In the genomic region with DNA sequence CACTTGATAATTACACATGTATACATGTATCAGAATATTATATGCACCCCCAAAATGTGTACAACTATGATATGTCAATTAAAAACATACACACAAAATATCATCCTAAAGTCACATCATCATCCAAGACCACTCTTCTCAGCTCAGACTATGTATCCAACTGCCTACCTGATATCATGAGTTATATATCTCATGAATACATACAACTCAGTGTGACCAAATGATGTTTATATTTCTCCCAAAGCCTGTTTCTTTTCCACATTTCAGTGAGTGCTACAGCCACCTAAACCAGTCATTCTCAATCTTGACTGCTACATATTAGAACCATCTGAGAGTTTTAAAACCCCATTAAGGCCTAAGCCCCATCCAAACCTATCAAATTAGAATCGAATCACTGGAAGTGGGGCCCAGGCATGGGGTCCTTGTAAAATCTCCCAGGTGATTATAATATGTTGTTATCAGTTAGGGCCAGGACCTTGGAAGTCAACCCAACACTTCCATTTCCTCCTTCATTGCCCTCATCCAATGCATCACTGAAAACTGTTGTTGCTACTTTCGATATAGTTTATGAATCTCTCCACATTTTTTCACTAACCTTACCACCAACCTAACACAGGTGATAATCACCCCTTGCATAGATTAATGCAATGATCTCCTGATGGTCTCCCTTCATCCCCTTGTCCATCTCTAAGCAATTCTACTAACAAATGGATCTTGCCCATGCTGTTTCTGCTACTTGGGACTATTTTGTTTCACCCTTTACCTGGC, we compare ENCODE assay signal across 20 cellular contexts. TPM values are rescaled to one million over a fixed set of nuclear protein-coding genes. Genes with fewer than 3 reads are reported as not detected.
DNase-seq lines count a peak whose midpoint lies in the region; ATAC-seq and TF ChIP-seq lines count a peak whose summit lies in the region.
"Had no signal": no experiment of that assay in that cellular context is flagged by ENCODE, and none has a peak within 500 bp of the region (broad histone marks: within the 10 kb centered on the region; RNA-seq: fewer than 3 reads in every experiment).

No MANE protein-coding gene starts in this region.

- no peaks in the 10 kb centered on the region for H4K20me1 ChIP-seq in GM23248 (ENCODE audit: insufficient read depth)

- no peaks in the 10 kb centered on the region for H3K4me1 Mint-ChIP-seq in activated naive CD8-positive, alpha-beta T cell treated with anti-CD3 and anti-CD28 coated beads, Interleukin-2, amount 10 ng/mL, durations not matched to agents 7 days and 5 days
- no peaks in the 10 kb centered on the region for H3K4me1 Mint-ChIP-seq in activated naive CD8-positive, alpha-beta T cell treated with anti-CD3 and anti-CD28 coated beads for 36 hours
- H3K4me1 Mint-ChIP-seq in activated CD8-positive, alpha-beta T cell treated with anti-CD3 and anti-CD28 coated beads for 36 hours (ENCODE audit: low read depth), result no peaks in the 10 kb centered on the region
- H3K4me1 Mint-ChIP-seq: CD4-positive, alpha-beta memory T cell; GM23338 had no signal

- no peaks in the 10 kb centered on the region for H3K9me3 ChIP-seq in GM23248 (ENCODE audit: low read depth)
- H3K9me3 ChIP-seq: MG63 had no signal

- 68 to 74% methylated on average over 2 of the region's 2 CpGs for WGBS in GM23248 (ENCODE audit: low coverage in 1 of 2, low lambda C conversion rate in 2 of 2, missing lambda C conversion rate in 2 of 2), 2 experiments

- intact Hi-C loops in activated CD8-positive, alpha-beta T cell treated with anti-CD3 and anti-CD28 coated beads for 36 hours (cut with micrococcal nuclease), result no loop called here

- H3K9ac ChIP-seq in GM23248, result no peak overlapping the region

- H3K4me1 ChIP-seq in GM23248 (ENCODE audit: insufficient read depth), result peaks cover 21% of the 10 kb centered on the region

- peaks cover 15% of the 10 kb centered on the region; the same call in 1 of the 2 replicates for H3F3A ChIP-seq in GM23248 (ENCODE audit: insufficient read depth)

- DNase-seq in NOMO-1 treated with DMSO at 0.1 percent for 48 hours (lab: John Stamatoyannopoulos, UW; ENCODE audit: unreplicated experiment), result peak; percentile 20
- DNase-seq in NOMO-1 treated with dmso at 0.1 percent for 144 hours (lab: John Stamatoyannopoulos, UW; ENCODE audit: unreplicated experiment), result no peak
- DNase-seq in activated naive CD8-positive, alpha-beta T cell treated with anti-CD3 and anti-CD28 coated beads, Interleukin-2, amount 10 ng/mL, durations not matched to agents 7 days and 5 days, result no peak
- DNase-seq in activated naive CD8-positive, alpha-beta T cell treated with anti-CD3 and anti-CD28 coated beads for 36 hours, result no peak
- peak; percentile 9 for DNase-seq in activated CD8-positive, alpha-beta T cell treated with anti-CD3 and anti-CD28 coated beads for 36 hours
- DNase-seq in GM23248, result no peak
- DNase-seq in activated CD4-positive, CD25-positive, alpha-beta regulatory T cell treated with anti-CD3 and anti-CD28 coated beads, Interleukin-2, amount 50 U/mL, for 72 hours, result no peak
- DNase-seq: Karpas-422, MG63, NCI-H1105 treated with DMSO at 0.1 percent for 48 hours, NCI-H187, NCI-H2171 treated with DMSO at 0.1 percent for 48 hours, NCI-H446 treated with DMSO at 0.1 percent for 48 hours had no signal

- ATAC-seq in activated naive CD8-positive, alpha-beta T cell treated with anti-CD3 and anti-CD28 coated beads, Interleukin-2, amount 10 ng/mL, durations not matched to agents 7 days and 5 days (ENCODE audit: low read depth), result peak; percentile 54
- ATAC-seq in activated CD8-positive, alpha-beta T cell treated with anti-CD3 and anti-CD28 coated beads for 36 hours, result peak; percentile 46
- no peak for ATAC-seq in HG03108 (IDR thresholded peaks at IDR 0.05; ENCODE audit: unreplicated experiment)
- ATAC-seq: GM23338, HepG2, Panc1 had no signal

- no peak overlapping the region for H3K4me3 Mint-ChIP-seq in activated naive CD8-positive, alpha-beta T cell treated with anti-CD3 and anti-CD28 coated beads, Interleukin-2, amount 10 ng/mL, durations not matched to agents 7 days and 5 days
- no peak overlapping the region for H3K4me3 Mint-ChIP-seq in activated naive CD8-positive, alpha-beta T cell treated with anti-CD3 and anti-CD28 coated beads for 36 hours
- H3K4me3 Mint-ChIP-seq in activated CD8-positive, alpha-beta T cell treated with anti-CD3 and anti-CD28 coated beads for 36 hours, result no peak overlapping the region
- H3K4me3 Mint-ChIP-seq: CD4-positive, alpha-beta memory T cell; GM23338 had no signal

- TF ChIP-seq CTCF in activated CD8-positive, alpha-beta T cell treated with anti-CD3 and anti-CD28 coated beads for 36 hours (IDR thresholded peaks at IDR 0.05), result no peak

- H3K27me3 Mint-ChIP-seq in activated naive CD8-positive, alpha-beta T cell treated with anti-CD3 and anti-CD28 coated beads, Interleukin-2, amount 10 ng/mL, durations not matched to agents 7 days and 5 days, result no peaks in the 10 kb centered on the region
- H3K27me3 Mint-ChIP-seq in activated naive CD8-positive, alpha-beta T cell treated with anti-CD3 and anti-CD28 coated beads for 36 hours, result peaks cover 3% of the 10 kb centered on the region
- H3K27me3 Mint-ChIP-seq in activated CD8-positive, alpha-beta T cell treated with anti-CD3 and anti-CD28 coated beads for 36 hours, result no peaks in the 10 kb centered on the region
- H3K27me3 Mint-ChIP-seq: CD4-positive, alpha-beta memory T cell had no signal

- H3K4me2 ChIP-seq in GM23248 (ENCODE audit: unreplicated experiment), result no peak overlapping the region
- H3K4me2 ChIP-seq: GM23338 had no signal

- H3K4me3 ChIP-seq in GM23248, result no peak overlapping the region
- H3K4me3 ChIP-seq: GM23338, MG63 had no signal

- no peaks in the 10 kb centered on the region for H3K36me3 Mint-ChIP-seq in activated naive CD8-positive, alpha-beta T cell treated with anti-CD3 and anti-CD28 coated beads, Interleukin-2, amount 10 ng/mL, durations not matched to agents 7 days and 5 days
- no peaks in the 10 kb centered on the region for H3K36me3 Mint-ChIP-seq in activated naive CD8-positive, alpha-beta T cell treated with anti-CD3 and anti-CD28 coated beads for 36 hours
- no peaks in the 10 kb centered on the region for H3K36me3 Mint-ChIP-seq in activated CD8-positive, alpha-beta T cell treated with anti-CD3 and anti-CD28 coated beads for 36 hours (ENCODE audit: low read depth)
- H3K36me3 Mint-ChIP-seq: CD4-positive, alpha-beta memory T cell had no signal

- H3K27ac Mint-ChIP-seq in activated naive CD8-positive, alpha-beta T cell treated with anti-CD3 and anti-CD28 coated beads, Interleukin-2, amount 10 ng/mL, durations not matched to agents 7 days and 5 days, result no peak overlapping the region
- no peak overlapping the region for H3K27ac Mint-ChIP-seq in activated naive CD8-positive, alpha-beta T cell treated with anti-CD3 and anti-CD28 coated beads for 36 hours
- no peak overlapping the region for H3K27ac Mint-ChIP-seq in activated CD8-positive, alpha-beta T cell treated with anti-CD3 and anti-CD28 coated beads for 36 hours
- H3K27ac Mint-ChIP-seq: CD4-positive, alpha-beta memory T cell; GM23338 had no signal

- H3K36me3 ChIP-seq in GM23248 (ENCODE audit: low read depth), result no peaks in the 10 kb centered on the region
- H3K36me3 ChIP-seq: MG63 had no signal

- H2AFZ ChIP-seq in GM23248, result no peak overlapping the region
- H2AFZ ChIP-seq: GM23338 had no signal

- CTCF ChIA-PET in activated CD8-positive, alpha-beta T cell treated with anti-CD3 and anti-CD28 coated beads for 36 hours (lab: Charles Lee), result no interaction called here

- POLR2A ChIA-PET in activated naive CD8-positive, alpha-beta T cell treated with anti-CD3 and anti-CD28 coated beads, Interleukin-2, amount 10 ng/mL, durations not matched to agents 7 days and 5 days (lab: Charles Lee), result no interaction called here
- POLR2A ChIA-PET in activated CD8-positive, alpha-beta T cell treated with anti-CD3 and anti-CD28 coated beads for 36 hours (lab: Charles Lee), result no interaction called here

- no peaks in the 10 kb centered on the region for H3K27me3 ChIP-seq in GM23248 (replicated peaks; ENCODE audit: insufficient read depth)
- H3K27me3 ChIP-seq: MG63 had no signal

- no peak overlapping the region for H3K27ac ChIP-seq in GM23248

- in situ Hi-C loops in GM23248 (cut with MboI), result no loop called here

- H3K9me3 Mint-ChIP-seq in activated naive CD8-positive, alpha-beta T cell treated with anti-CD3 and anti-CD28 coated beads, Interleukin-2, amount 10 ng/mL, durations not matched to agents 7 days and 5 days, result no peaks in the 10 kb centered on the region
- no peaks in the 10 kb centered on the region for H3K9me3 Mint-ChIP-seq in activated naive CD8-positive, alpha-beta T cell treated with anti-CD3 and anti-CD28 coated beads for 36 hours
- no peaks in the 10 kb centered on the region for H3K9me3 Mint-ChIP-seq in activated CD8-positive, alpha-beta T cell treated with anti-CD3 and anti-CD28 coated beads for 36 hours
- H3K9me3 Mint-ChIP-seq: GM23338 had no signal

- H3K9me2 ChIP-seq in GM23248 (ENCODE audit: insufficient read depth), result no peaks in the 10 kb centered on the region

- no peaks in the 10 kb centered on the region for H3K79me2 ChIP-seq in GM23248 (ENCODE audit: insufficient read depth)

RNA-seq across cellular contexts. Expression of a gene that starts 53.8 kb away (rescaled TPM):
- total RNA-seq in activated naive CD8-positive, alpha-beta T cell treated with anti-CD3 and anti-CD28 coated beads, Interleukin-2, amount 10 ng/mL, durations not matched to agents 7 days and 5 days, result not detected
- total RNA-seq in activated naive CD8-positive, alpha-beta T cell treated with anti-CD3 and anti-CD28 coated beads for 36 hours, result not detected
- not detected for total RNA-seq in activated CD8-positive, alpha-beta T cell treated with anti-CD3 and anti-CD28 coated beads for 36 hours
- total RNA-seq in GM23248 (2014; rRNA removed; shearing (Covaris generic)), result 9.9 and 11.9 TPM in 2 replicates
- polyA plus RNA-seq in GM23248 (2016; fragmentation: Nextera tagmentation; extraction: Ambion mirVana), result 3.3 and 3.4 TPM in 2 replicates
- total RNA-seq: HepG2 had no signal
- polyA plus RNA-seq: CD4-positive, alpha-beta memory T cell had no signal

RNA-seq across cellular contexts. Expression of a gene that starts 59.7 kb away (rescaled TPM):
- under 1 TPM; 0.34 to 0.44 TPM for total RNA-seq in activated naive CD8-positive, alpha-beta T cell treated with anti-CD3 and anti-CD28 coated beads, Interleukin-2, amount 10 ng/mL, durations not matched to agents 7 days and 5 days
- under 1 TPM; 0.12 to 0.14 TPM for total RNA-seq in activated naive CD8-positive, alpha-beta T cell treated with anti-CD3 and anti-CD28 coated beads for 36 hours
- total RNA-seq in activated CD8-positive, alpha-beta T cell treated with anti-CD3 and anti-CD28 coated beads for 36 hours, result under 1 TPM; 0.14 to 0.38 TPM
- total RNA-seq in GM23248 (2014; rRNA removed; shearing (Covaris generic)), result 0.11 and 0.13 TPM in 2 replicates
- 0.03 and 0.05 TPM in 2 replicates for polyA plus RNA-seq in GM23248 (2016; fragmentation: Nextera tagmentation; extraction: Ambion mirVana)
- total RNA-seq: A172 had no signal
- polyA plus RNA-seq: BJ, HepG2 had no signal

Comparison
In these comparisons a context has a peak if more than half of its experiments do, and no peak if none do; other contexts are left out.
1. DNase-seq: peak in NOMO-1 treated with DMSO at 0.1 percent for 48 hours (single experiment) and activated CD8-positive, alpha-beta T cell treated with anti-CD3 and anti-CD28 coated beads for 36 hours (single experiment); none in NOMO-1 treated with dmso at 0.1 percent for 144 hours (single experiment), activated naive CD8-positive, alpha-beta T cell treated with anti-CD3 and anti-CD28 coated beads, Interleukin-2, amount 10 ng/mL, durations not matched to agents 7 days and 5 days (single experiment), activated naive CD8-positive, alpha-beta T cell treated with anti-CD3 and anti-CD28 coated beads for 36 hours (single experiment), GM23248 (single experiment) and activated CD4-positive, CD25-positive, alpha-beta regulatory T cell treated with anti-CD3 and anti-CD28 coated beads, Interleukin-2, amount 50 U/mL, for 72 hours (single experiment).
2. RNA of a gene that starts 53.8 kb away (total RNA-seq): 9.9 to 11.9 TPM in GM23248; not detected in activated naive CD8-positive, alpha-beta T cell treated with anti-CD3 and anti-CD28 coated beads, Interleukin-2, amount 10 ng/mL, durations not matched to agents 7 days and 5 days, not detected in activated naive CD8-positive, alpha-beta T cell treated with anti-CD3 and anti-CD28 coated beads for 36 hours and not detected in activated CD8-positive, alpha-beta T cell treated with anti-CD3 and anti-CD28 coated beads for 36 hours; every median in the first group is over 10 times any median in the second.